8 cellular contexts compared by ENCODE assay signal in the genomic region with DNA sequence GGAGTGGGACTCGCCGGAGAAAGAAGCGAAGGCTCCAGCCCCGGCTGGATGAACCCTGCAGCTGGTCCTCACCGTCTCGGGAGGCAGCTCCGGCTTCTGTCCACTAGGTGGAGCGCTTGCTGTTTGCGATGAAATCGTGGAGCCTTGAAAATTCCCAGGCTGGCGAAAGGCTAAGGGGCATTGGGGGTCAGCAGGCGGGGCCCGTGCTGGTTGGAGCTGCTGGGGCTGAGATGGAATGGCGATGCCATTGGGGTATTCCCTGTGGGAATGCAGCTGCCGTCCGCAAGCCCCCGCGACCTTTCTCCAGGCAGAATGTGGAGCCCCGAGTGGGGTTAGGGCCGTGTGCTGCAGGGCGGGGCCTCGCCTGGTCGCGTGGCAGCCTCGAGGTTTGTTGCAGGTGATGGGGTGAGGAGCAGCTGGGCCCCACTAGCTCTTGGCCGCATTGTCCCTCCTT.
DNase-seq lines count a peak whose midpoint lies in the region; ATAC-seq and TF ChIP-seq lines count a peak whose summit lies in the region.

No MANE protein-coding gene starts in this region.

- POLR2A ChIA-PET in naive thymus-derived CD4-positive, alpha-beta T cell (lab: Charles Lee): no interaction called here

- H3K27me3 Mint-ChIP-seq in naive thymus-derived CD4-positive, alpha-beta T cell: no peaks in the 10 kb centered on the region
- H3K27me3 Mint-ChIP-seq in stimulated activated naive B cell treated with anti-CD40 and anti-IgM and Interleukin-4, amounts not matched to agents 10 μg/mL and 1 μg/mL and 100 μg/mL, for 72 hours: no peaks in the 10 kb centered on the region

- no peak overlapping the region for H3K27ac Mint-ChIP-seq in naive thymus-derived CD4-positive, alpha-beta T cell
- no peak overlapping the region for H3K27ac Mint-ChIP-seq in stimulated activated naive B cell treated with anti-CD40 and anti-IgM and Interleukin-4, amounts not matched to agents 10 μg/mL and 1 μg/mL and 100 μg/mL, for 72 hours

- peaks cover 0 to 1% (median 0%) of the 10 kb centered on the region in 11 donors for H3K9me3 Mint-ChIP-seq in naive thymus-derived CD4-positive, alpha-beta T cell
- H3K9me3 Mint-ChIP-seq in stimulated activated naive B cell treated with anti-CD40 and anti-IgM and Interleukin-4, amounts not matched to agents 10 μg/mL and 1 μg/mL and 100 μg/mL, for 72 hours: no peaks in the 10 kb centered on the region

- H3K36me3 ChIP-seq in BLaER1 (peaks cover 44% of the 10 kb centered on the region), NT2/D1 (ENCODE audit: insufficient read depth, insufficient read length, low read length) (no peaks in the 10 kb centered on the region), esophagus squamous epithelium (no peaks in the 10 kb centered on the region)
- H3K36me3 ChIP-seq in naive thymus-derived CD4-positive, alpha-beta T cell (ENCODE audit: control insufficient read depth in 2 of 3, insufficient read depth in 3 of 3, low read length in 3 of 3): no peaks in the 10 kb centered on the region

- CTCF ChIA-PET in naive thymus-derived CD4-positive, alpha-beta T cell (lab: Charles Lee): interaction anchor here (1.0 to 1.3 kb wide), 5 partner anchors 9 to 26 kb away, joined by 3 to 5 read pairs (median 3); no protein-coding TSS in a partner anchor

- 0 out of 2 replicates have a peak, but pooled peaks cover 10% of the 10 kb centered on the region for H3K9me3 ChIP-seq in BLaER1
- H3K9me3 ChIP-seq in NT2/D1 (ENCODE audit: insufficient read depth, low read length): peaks cover 12% of the 10 kb centered on the region; the same call in 1 of the 2 replicates
- H3K9me3 ChIP-seq in esophagus squamous epithelium: no peaks in the 10 kb centered on the region
- H3K9me3 ChIP-seq in naive thymus-derived CD4-positive, alpha-beta T cell (ENCODE audit: control insufficient read depth in 2 of 3, low read length in 3 of 3): no peaks in the 10 kb centered on the region

- TF ChIP-seq CTCF in esophagus squamous epithelium (IDR thresholded peaks at IDR 0.05): peak; percentile 76 to 91 (median 84)

- ATAC-seq in naive thymus-derived CD4-positive, alpha-beta T cell: peak; percentile 69
- peak; percentile 65 to 81 for ATAC-seq in stimulated activated naive B cell treated with anti-CD40 and anti-IgM and Interleukin-4, amounts not matched to agents 10 μg/mL and 1 μg/mL and 100 μg/mL, for 72 hours (replicated peaks)
- no peak for ATAC-seq in GM19023 (IDR thresholded peaks at IDR 0.05; ENCODE audit: unreplicated experiment)

- H3K4me3 ChIP-seq in BLaER1 (no peak overlapping the region), NT2/D1 (ENCODE audit: insufficient read length, low read depth) (no peak overlapping the region), esophagus squamous epithelium (peak overlapping the region in 1 of 4 donors; percentile 35)
- no peak overlapping the region for H3K4me3 ChIP-seq in naive thymus-derived CD4-positive, alpha-beta T cell (ENCODE audit: low read length)

- 11 to 60% methylated on average over 1 to 9 of the region's 26 CpGs for WGBS in esophagus squamous epithelium, 2 donors

- H3K4me1 Mint-ChIP-seq in naive thymus-derived CD4-positive, alpha-beta T cell: peaks cover 0 to 15% (median 9%) of the 10 kb centered on the region in 7 donors
- H3K4me1 Mint-ChIP-seq in stimulated activated naive B cell treated with anti-CD40 and anti-IgM and Interleukin-4, amounts not matched to agents 10 μg/mL and 1 μg/mL and 100 μg/mL, for 72 hours: peaks cover 7 to 22% of the 10 kb centered on the region in 2 donors

- DNase-seq in HCEC 1CT: peak; percentile 33
- peak; percentile 73 for DNase-seq in NT2/D1 (ENCODE audit: low read depth, low spot score)
- DNase-seq in activated T-cell treated with anti-CD3 and anti-CD28 coated beads for 24 hours (ENCODE audit: low read depth): peak; percentile 60
- no peak for DNase-seq in esophagus squamous epithelium (lab: John Stamatoyannopoulos, UW)
- peak; percentile 16 to 59 (median 42) for DNase-seq in naive thymus-derived CD4-positive, alpha-beta T cell
- DNase-seq in stimulated activated naive B cell treated with anti-CD40 and anti-IgM and Interleukin-4, amounts not matched to agents 10 μg/mL and 1 μg/mL and 100 μg/mL, for 72 hours: peak; percentile 45

- H3K27me3 ChIP-seq in BLaER1 (no peaks in the 10 kb centered on the region), NT2/D1 (ENCODE audit: insufficient read depth, insufficient read length) (peaks cover 8% of the 10 kb centered on the region), esophagus squamous epithelium (peaks cover 0 to 24% (median 0%) of the 10 kb centered on the region in 4 donors)
- H3K27me3 ChIP-seq in naive thymus-derived CD4-positive, alpha-beta T cell (ENCODE audit: control insufficient read depth in 2 of 2, insufficient read depth in 2 of 2, low read length in 2 of 2): no peaks in the 10 kb centered on the region

- H3K4me1 ChIP-seq in BLaER1 (peaks cover 10% of the 10 kb centered on the region; the same call in 1 of the 2 replicates), NT2/D1 (ENCODE audit: insufficient read depth, insufficient read length) (peaks cover 5% of the 10 kb centered on the region), esophagus squamous epithelium (peaks cover 0 to 8% (median 0%) of the 10 kb centered on the region in 3 donors)
- no peaks in the 10 kb centered on the region for H3K4me1 ChIP-seq in naive thymus-derived CD4-positive, alpha-beta T cell (ENCODE audit: control insufficient read depth in 2 of 2, insufficient read depth in 2 of 2, low read length in 2 of 2)

- peaks cover 98% of the 10 kb centered on the region for H4K20me1 ChIP-seq in BLaER1

- H3K9ac ChIP-seq in BLaER1: no peak overlapping the region
- no peak overlapping the region for H3K9ac ChIP-seq in NT2/D1 (ENCODE audit: insufficient read length, low read depth)

- intact Hi-C loops in esophagus squamous epithelium (cut with DNase I): no loop called here
- intact Hi-C loops in naive thymus-derived CD4-positive, alpha-beta T cell (cut with micrococcal nuclease): loop anchor here in 1 of 2 donors (2.0 kb wide), 1 partner anchor 80 kb away; no protein-coding TSS in a partner anchor

- no peak for TF ChIP-seq POLR2A in esophagus squamous epithelium (IDR thresholded peaks at IDR 0.05)

- H3K4me2 ChIP-seq in BLaER1: peak overlapping the region; percentile 19; the same call in 1 of the 2 replicates

- no peak overlapping the region for H3K4me3 Mint-ChIP-seq in naive thymus-derived CD4-positive, alpha-beta T cell
- no peak overlapping the region for H3K4me3 Mint-ChIP-seq in stimulated activated naive B cell treated with anti-CD40 and anti-IgM and Interleukin-4, amounts not matched to agents 10 μg/mL and 1 μg/mL and 100 μg/mL, for 72 hours

- H3K36me3 Mint-ChIP-seq in naive thymus-derived CD4-positive, alpha-beta T cell: peaks cover 0 to 6% (median 0%) of the 10 kb centered on the region in 5 donors
- H3K36me3 Mint-ChIP-seq in stimulated activated naive B cell treated with anti-CD40 and anti-IgM and Interleukin-4, amounts not matched to agents 10 μg/mL and 1 μg/mL and 100 μg/mL, for 72 hours: peaks cover 4 to 26% of the 10 kb centered on the region in 2 donors

- H3K27ac ChIP-seq in BLaER1 (no peak overlapping the region), esophagus squamous epithelium (no peak overlapping the region)
- H3K27ac ChIP-seq in naive thymus-derived CD4-positive, alpha-beta T cell (ENCODE audit: low read depth, low read length): no peak overlapping the region
